1 cellular context compared by ENCODE assay signal in the genomic region with DNA sequence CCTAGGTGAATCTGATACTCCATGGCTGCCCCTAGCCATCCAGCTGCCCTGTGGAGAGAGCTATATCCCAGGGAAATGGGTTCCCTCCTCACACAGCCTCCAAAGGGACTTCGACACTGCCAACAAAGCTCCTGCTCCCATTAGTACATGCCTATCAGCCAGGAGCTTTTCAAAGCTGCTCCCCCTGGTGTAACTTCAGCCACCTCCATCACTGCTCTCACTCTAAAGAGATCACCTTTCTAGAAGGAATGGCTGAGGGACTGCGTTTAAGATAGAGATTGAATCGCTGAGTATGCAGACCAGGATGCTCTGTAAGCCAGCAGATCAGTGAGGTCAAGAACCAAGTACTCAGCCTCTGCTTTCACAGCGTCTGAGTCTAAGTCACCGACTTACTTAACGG.
TF ChIP-seq lines count a peak whose summit lies in the region.

No MANE protein-coding gene starts in this region.

TF ChIP-seq in HepG2, 621 proteins besides CTCF, POLR2A, EP300 and RAD21 (continued from another document):
- TF ChIP-seq, protein P1, sequence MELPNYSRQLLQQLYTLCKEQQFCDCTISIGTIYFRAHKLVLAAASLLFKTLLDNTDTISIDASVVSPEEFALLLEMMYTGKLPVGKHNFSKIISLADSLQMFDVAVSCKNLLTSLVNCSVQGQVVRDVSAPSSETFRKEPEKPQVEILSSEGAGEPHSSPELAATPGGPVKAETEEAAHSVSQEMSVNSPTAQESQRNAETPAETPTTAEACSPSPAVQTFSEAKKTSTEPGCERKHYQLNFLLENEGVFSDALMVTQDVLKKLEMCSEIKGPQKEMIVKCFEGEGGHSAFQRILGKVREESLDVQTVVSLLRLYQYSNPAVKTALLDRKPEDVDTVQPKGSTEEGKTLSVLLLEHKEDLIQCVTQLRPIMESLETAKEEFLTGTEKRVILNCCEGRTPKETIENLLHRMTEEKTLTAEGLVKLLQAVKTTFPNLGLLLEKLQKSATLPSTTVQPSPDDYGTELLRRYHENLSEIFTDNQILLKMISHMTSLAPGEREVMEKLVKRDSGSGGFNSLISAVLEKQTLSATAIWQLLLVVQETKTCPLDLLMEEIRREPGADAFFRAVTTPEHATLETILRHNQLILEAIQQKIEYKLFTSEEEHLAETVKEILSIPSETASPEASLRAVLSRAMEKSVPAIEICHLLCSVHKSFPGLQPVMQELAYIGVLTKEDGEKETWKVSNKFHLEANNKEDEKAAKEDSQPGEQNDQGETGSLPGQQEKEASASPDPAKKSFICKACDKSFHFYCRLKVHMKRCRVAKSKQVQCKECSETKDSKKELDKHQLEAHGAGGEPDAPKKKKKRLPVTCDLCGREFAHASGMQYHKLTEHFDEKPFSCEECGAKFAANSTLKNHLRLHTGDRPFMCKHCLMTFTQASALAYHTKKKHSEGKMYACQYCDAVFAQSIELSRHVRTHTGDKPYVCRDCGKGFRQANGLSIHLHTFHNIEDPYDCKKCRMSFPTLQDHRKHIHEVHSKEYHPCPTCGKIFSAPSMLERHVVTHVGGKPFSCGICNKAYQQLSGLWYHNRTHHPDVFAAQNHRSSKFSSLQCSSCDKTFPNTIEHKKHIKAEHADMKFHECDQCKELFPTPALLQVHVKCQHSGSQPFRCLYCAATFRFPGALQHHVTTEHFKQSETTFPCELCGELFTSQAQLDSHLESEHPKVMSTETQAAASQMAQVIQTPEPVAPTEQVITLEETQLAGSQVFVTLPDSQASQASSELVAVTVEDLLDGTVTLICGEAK (IDR thresholded peaks at IDR 0.05): no peak
- TF ChIP-seq, protein P1 (CRISPR knock-in tag; IDR thresholded peaks at IDR 0.05): no peak
- no peak for TF ChIP-seq PHB2 (IDR thresholded peaks at IDR 0.05; ENCODE audit: partially characterized antibody)
- TF ChIP-seq ZNF430 (CRISPR knock-in tag; IDR thresholded peaks at IDR 0.05): no peak
- TF ChIP-seq, protein P2, sequence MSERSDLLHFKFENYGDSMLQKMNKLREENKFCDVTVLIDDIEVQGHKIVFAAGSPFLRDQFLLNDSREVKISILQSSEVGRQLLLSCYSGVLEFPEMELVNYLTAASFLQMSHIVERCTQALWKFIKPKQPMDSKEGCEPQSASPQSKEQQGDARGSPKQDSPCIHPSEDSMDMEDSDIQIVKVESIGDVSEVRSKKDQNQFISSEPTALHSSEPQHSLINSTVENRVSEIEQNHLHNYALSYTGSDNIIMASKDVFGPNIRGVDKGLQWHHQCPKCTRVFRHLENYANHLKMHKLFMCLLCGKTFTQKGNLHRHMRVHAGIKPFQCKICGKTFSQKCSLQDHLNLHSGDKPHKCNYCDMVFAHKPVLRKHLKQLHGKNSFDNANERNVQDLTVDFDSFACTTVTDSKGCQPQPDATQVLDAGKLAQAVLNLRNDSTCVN (CRISPR knock-in tag; IDR thresholded peaks at IDR 0.05; ENCODE audit: borderline replicate concordance): no peak
- no peak for TF ChIP-seq TAF15 (IDR thresholded peaks at IDR 0.05; ENCODE audit: low read depth, low read length, poor library complexity, severe bottlenecking)
- no peak for TF ChIP-seq GATAD2A (CRISPR knock-in tag; IDR thresholded peaks at IDR 0.05)
- TF ChIP-seq MEF2D (CRISPR knock-in tag; IDR thresholded peaks at IDR 0.05): no peak
- TF ChIP-seq ZNF253 (CRISPR knock-in tag; IDR thresholded peaks at IDR 0.05; ENCODE audit: borderline replicate concordance): no peak
- TF ChIP-seq JARID2 (CRISPR knock-in tag; IDR thresholded peaks at IDR 0.05; ENCODE audit: insufficient replicate concordance): no peak
